ENCODE assay signal across 16 cellular contexts in genomic region chr5:39266442-39266841, GRCh38. TPM values are rescaled to one million over a fixed set of nuclear protein-coding genes. Genes with fewer than 3 reads are reported as not detected.
DNase-seq lines count a peak whose midpoint lies in the region; ATAC-seq, FAIRE-seq and TF ChIP-seq lines count a peak whose summit lies in the region.
"Had no signal": no experiment of that assay in that cellular context is flagged by ENCODE, and none has a peak within 500 bp of the region (broad histone marks: within the 10 kb centered on the region; RNA-seq: fewer than 3 reads in every experiment).

No MANE protein-coding gene starts in this region.

- intact Hi-C loops in right cardiac atrium (cut with DNase I) (no loop called here), Right ventricle myocardium inferior (cut with DNase I) (no loop called here)

- H3K4me3 ChIP-seq in right cardiac atrium (ENCODE audit: low read length) = no peak overlapping the region
- H3K4me3 ChIP-seq: breast epithelium, lung had no signal

- no peak for TF ChIP-seq CTCF in foreskin keratinocyte (conservative IDR thresholded peaks at IDR 0.05)

- no peak for FAIRE-seq in urothelium cell line (lab: Jason Lieb, UNC)
- FAIRE-seq: D721Med had no signal

- peaks cover 4% of the 10 kb centered on the region for H3K9me3 ChIP-seq in right cardiac atrium (ENCODE audit: control insufficient read depth, low read length)
- H3K9me3 ChIP-seq: breast epithelium had no signal

- no peaks in the 10 kb centered on the region for H3K4me1 ChIP-seq in right cardiac atrium (ENCODE audit: control insufficient read depth, insufficient read depth, low read length)
- H3K4me1 ChIP-seq in foreskin keratinocyte = no peaks in the 10 kb centered on the region
- H3K4me1 ChIP-seq: breast epithelium had no signal

- H3K27me3 ChIP-seq in right cardiac atrium (ENCODE audit: control insufficient read depth, insufficient read depth) = no peaks in the 10 kb centered on the region
- no peaks in the 10 kb centered on the region for H3K27me3 ChIP-seq in foreskin keratinocyte
- H3K27me3 ChIP-seq: breast epithelium had no signal

- DNase-seq in right cardiac atrium (no peak), Right ventricle myocardium inferior (ENCODE audit: missing footprints) (no peak), OCI-M1 (lab: John Stamatoyannopoulos, UW) (peak; percentile 59), foreskin keratinocyte (no peak), urothelium cell line (ENCODE audit: low spot score) (peak; percentile 25), NCI-H510A treated with DMSO at 0.1 percent for 48 hours (lab: John Stamatoyannopoulos, UW) (no peak), NCI-H345 (lab: John Stamatoyannopoulos, UW) (no peak), NCI-H2107 (lab: John Stamatoyannopoulos, UW) (no peak)
- DNase-seq: activated CD4-positive, CD25-positive, alpha-beta regulatory T cell treated with anti-CD3 and anti-CD28 coated beads, Interleukin-2, amount 50 U/mL, for 72 hours; activated CD8-positive, alpha-beta memory T cell treated with anti-CD3 and anti-CD28 coated beads, Interleukin-2, amount 50 U/mL, for 48 hours had no signal

- 0% methylated on average over 2 of the region's 2 CpGs for WGBS in right cardiac atrium

- H3K27ac ChIP-seq in right cardiac atrium (ENCODE audit: low read length) (peak overlapping the region; percentile 26), foreskin keratinocyte (no peak overlapping the region)
- H3K27ac ChIP-seq: breast epithelium had no signal

- ATAC-seq in right cardiac atrium (no peak), Right ventricle myocardium inferior (no peak), foreskin keratinocyte (peak; percentile 40)
- ATAC-seq: activated naive CD4-positive, alpha-beta T cell treated with anti-CD3 and anti-CD28 coated beads, Interleukin-2, amount 50 U/mL, for 72 hours; Panc1; sciatic nerve had no signal

RNA-seq across cellular contexts. Expression of gene FYB1, which starts 47.1 kb away (rescaled TPM):
- total RNA-seq in right cardiac atrium (1 to 10 TPM; 5.7 to 9.5 (median 7.3) TPM), Right ventricle myocardium inferior (4.7 TPM), foreskin keratinocyte (not detected in 2 replicates)
- polyA plus RNA-seq in right cardiac atrium (0.66 TPM), foreskin keratinocyte (not detected in 2 replicates)

Comparison
In these comparisons a context has a peak if more than half of its experiments do, and no peak if none do; other contexts are left out.
1. DNase-seq: peak in OCI-M1 (single experiment) and urothelium cell line (single experiment); none in right cardiac atrium (0 of 3), Right ventricle myocardium inferior (single experiment), foreskin keratinocyte (0 of 2), NCI-H510A treated with DMSO at 0.1 percent for 48 hours (single experiment), NCI-H345 (single experiment) and NCI-H2107 (single experiment).